Comparison of ENCODE assay signal across 17 cellular contexts in genomic region chr21:34843562-34843961, GRCh38.
DNase-seq lines count a peak whose midpoint lies in the region; ATAC-seq and TF ChIP-seq lines count a peak whose summit lies in the region.
"Had no signal": no experiment of that assay in that cellular context is flagged by ENCODE, and none has a peak within 500 bp of the region (broad histone marks: within the 10 kb centered on the region; RNA-seq: fewer than 3 reads in every experiment).

No MANE protein-coding gene starts in this region.

- H2BK12ac ChIP-seq in trophoblast cell (ENCODE audit: low read length) = no peak overlapping the region

- H3K36me3 ChIP-seq in ACC112 (ENCODE audit: insufficient read depth, low read length) (peaks cover 63% of the 10 kb centered on the region), trophoblast cell (ENCODE audit: control insufficient read depth in 1 of 2, insufficient read depth in 2 of 2, low read length in 2 of 2) (peaks cover 39 to 57% of the 10 kb centered on the region in 2 experiments)
- H3K36me3 ChIP-seq: uterus had no signal

- no peak overlapping the region for H3K4me2 ChIP-seq in trophoblast cell (ENCODE audit: low read length)

- H4K12ac ChIP-seq in trophoblast cell (ENCODE audit: low read depth, low read length) = no peak overlapping the region

- no peak overlapping the region for H3K4ac ChIP-seq in trophoblast cell (ENCODE audit: low read depth, low read length)

- peak overlapping the region; percentile 6 for H3K18ac ChIP-seq in trophoblast cell (ENCODE audit: low read length)

- H3K4me1 Mint-ChIP-seq in HFFc6 (ENCODE audit: low read depth) (peaks cover 84% of the 10 kb centered on the region), endothelial cell (ENCODE audit: unreplicated experiment) (peaks cover 40% of the 10 kb centered on the region)

- H3K27ac Mint-ChIP-seq in HFFc6 (peak overlapping the region; percentile 72), endothelial cell (ENCODE audit: unreplicated experiment) (peak overlapping the region; percentile 32)
- H3K27ac Mint-ChIP-seq: stimulated activated effector memory CD8-positive, alpha-beta T cell treated with anti-CD3 and anti-CD28 coated beads, Interleukin-12 subunit alpha, Interleukin-12 subunit beta, amount 100 ng/mL, for 72 hours; WTC11 had no signal

- H3K27me3 Mint-ChIP-seq in HFFc6 (ENCODE audit: insufficient read depth) = peaks cover 7% of the 10 kb centered on the region
- H3K27me3 Mint-ChIP-seq in endothelial cell (ENCODE audit: unreplicated experiment) = peaks cover 2% of the 10 kb centered on the region
- H3K27me3 Mint-ChIP-seq: natural killer cell treated with Interleukin-12 subunit alpha and Interleukin-12 subunit beta and Interleukin-15 and Interleukin-18, amount 100 ng/mL, for 72 hours had no signal

- peaks cover 62% of the 10 kb centered on the region for H3K79me2 ChIP-seq in ACC112 (ENCODE audit: control insufficient read depth, insufficient read depth, low read length, unreplicated experiment)
- H3K79me2 ChIP-seq in trophoblast cell (ENCODE audit: control insufficient read depth, insufficient read depth, low read length, poor library complexity) = no peaks in the 10 kb centered on the region

- H3K36me3 Mint-ChIP-seq in HFFc6 (ENCODE audit: low read depth) = peaks cover 70% of the 10 kb centered on the region
- H3K36me3 Mint-ChIP-seq in endothelial cell (ENCODE audit: low read depth, unreplicated experiment) = peaks cover 6% of the 10 kb centered on the region
- H3K36me3 Mint-ChIP-seq: WTC11 had no signal

- H3K14ac ChIP-seq in trophoblast cell (ENCODE audit: low read length) = no peak overlapping the region

- ATAC-seq in GM18858 (IDR thresholded peaks at IDR 0.05; ENCODE audit: unreplicated experiment) (no peak), omental fat pad (ENCODE audit: low FRiP score) (no peak), SK-N-SH treated with all-trans-retinoic acid at 6 μM for 48 hours (no peak)
- ATAC-seq: natural killer cell treated with Interleukin-12 subunit alpha and Interleukin-12 subunit beta and Interleukin-15 and Interleukin-18, amount 100 ng/mL, for 72 hours; stimulated activated effector memory CD8-positive, alpha-beta T cell treated with anti-CD3 and anti-CD28 coated beads, Interleukin-12 subunit alpha, Interleukin-12 subunit beta, amount 100 ng/mL, for 72 hours; WTC11 had no signal

- H3K27me3 ChIP-seq in ACC112 (ENCODE audit: insufficient read depth, low read length) (no peaks in the 10 kb centered on the region), trophoblast cell (ENCODE audit: insufficient read depth, low read length) (no peaks in the 10 kb centered on the region)
- H3K27me3 ChIP-seq: uterus had no signal

- no peak overlapping the region for H4K8ac ChIP-seq in trophoblast cell (ENCODE audit: low read depth, low read length)

- no CpG with 5 or more reads among the region's 9 CpGs for WGBS in trophoblast cell (ENCODE audit: extremely low coverage, insufficient coverage, insufficient read length)

- peaks cover 23% of the 10 kb centered on the region for H3K79me1 ChIP-seq in trophoblast cell (ENCODE audit: low read length)

- no peak overlapping the region for H3K9ac ChIP-seq in trophoblast cell (ENCODE audit: low read length)

- DNase-seq in HFFc6 (no peak), endothelial cell (ENCODE audit: low spot score) (no peak), trophoblast cell (no peak), NCI-H1092 treated with DMSO at 0.1 percent for 48 hours (lab: John Stamatoyannopoulos, UW) (no peak), omental fat pad (ENCODE audit: low spot score) (no peak)
- DNase-seq: activated effector memory CD4-positive, alpha-beta T cell treated with Interleukin-2 at 50 U/mL for 16 hours; aorta; MM.1S; NCI-H187 treated with DMSO at 0.1 percent for 48 hours; NCI-H510A; uterus had no signal

- no peak overlapping the region for H3K23ac ChIP-seq in trophoblast cell (ENCODE audit: low read length)

- no peak overlapping the region for H3K4me3 Mint-ChIP-seq in HFFc6
- H3K4me3 Mint-ChIP-seq in endothelial cell (ENCODE audit: unreplicated experiment) = peak overlapping the region; percentile 39
- H3K4me3 Mint-ChIP-seq: natural killer cell treated with Interleukin-12 subunit alpha and Interleukin-12 subunit beta and Interleukin-15 and Interleukin-18, amount 100 ng/mL, for 72 hours; stimulated activated effector memory CD8-positive, alpha-beta T cell treated with anti-CD3 and anti-CD28 coated beads, Interleukin-12 subunit alpha, Interleukin-12 subunit beta, amount 100 ng/mL, for 72 hours; WTC11 had no signal

- no peak overlapping the region for H2BK5ac ChIP-seq in trophoblast cell (ENCODE audit: low read depth, low read length, poor library complexity)

- H4K91ac ChIP-seq in trophoblast cell (ENCODE audit: low read depth, low read length) = no peak overlapping the region

- H2AFZ ChIP-seq in ACC112 (ENCODE audit: low read length, unreplicated experiment) (no peak overlapping the region), trophoblast cell (ENCODE audit: insufficient read depth, low read length, poor library complexity) (no peak overlapping the region)

- H2AK5ac ChIP-seq in trophoblast cell (ENCODE audit: low read length) = no peak overlapping the region

- peak overlapping the region; percentile 94; the same call in 1 of the 2 replicates for H3K27ac ChIP-seq in ACC112 (ENCODE audit: low read depth, low read length)
- H3K27ac ChIP-seq in trophoblast cell (ENCODE audit: low read depth, low read length) = no peak overlapping the region
- H3K27ac ChIP-seq: uterus had no signal

- H2BK120ac ChIP-seq in trophoblast cell (ENCODE audit: insufficient read depth, low read length, poor library complexity) = no peak overlapping the region

- H3K4me3 ChIP-seq in ACC112 (ENCODE audit: low read depth, low read length) (no peak overlapping the region), trophoblast cell (ENCODE audit: low read depth, low read length) (no peak overlapping the region)
- H3K4me3 ChIP-seq: uterus had no signal

- no peaks in the 10 kb centered on the region for H3K9me3 Mint-ChIP-seq in HFFc6
- H3K9me3 Mint-ChIP-seq in endothelial cell (ENCODE audit: unreplicated experiment) = no peaks in the 10 kb centered on the region
- H3K9me3 Mint-ChIP-seq: natural killer cell treated with Interleukin-12 subunit alpha and Interleukin-12 subunit beta and Interleukin-15 and Interleukin-18, amount 100 ng/mL, for 72 hours; stimulated activated effector memory CD8-positive, alpha-beta T cell treated with anti-CD3 and anti-CD28 coated beads, Interleukin-12 subunit alpha, Interleukin-12 subunit beta, amount 100 ng/mL, for 72 hours; WTC11 had no signal

- H3K9me3 ChIP-seq in trophoblast cell (ENCODE audit: insufficient read depth, low read depth, low read length) = peaks cover under 1% of the 10 kb centered on the region
- H3K9me3 ChIP-seq: uterus had no signal

- H3K4me1 ChIP-seq in ACC112 (ENCODE audit: control insufficient read depth, insufficient read depth, low read length, unreplicated experiment) = peaks cover 81% of the 10 kb centered on the region
- peaks cover 20 to 35% of the 10 kb centered on the region in 2 experiments for H3K4me1 ChIP-seq in trophoblast cell (ENCODE audit: control insufficient read depth in 1 of 2, insufficient read depth in 2 of 2, low read length in 2 of 2)
- H3K4me1 ChIP-seq: uterus had no signal

- TF ChIP-seq CTCF in HFFc6 (IDR thresholded peaks at IDR 0.05) (no peak), endothelial cell (IDR thresholded peaks at IDR 0.05; ENCODE audit: unreplicated experiment) (no peak), omental fat pad (IDR thresholded peaks at IDR 0.05) (no peak)

TF ChIP-seq in SK-N-SH treated with all-trans-retinoic acid at 6 μM for 48 hours, 23 proteins besides CTCF, POLR2A, EP300 and RAD21:
- TF ChIP-seq TCF4 (CRISPR knock-in tag; IDR thresholded peaks at IDR 0.05; ENCODE audit: borderline replicate concordance) (no peak), ZFP30 (CRISPR knock-in tag; IDR thresholded peaks at IDR 0.05) (no peak), SNAI2 (CRISPR knock-in tag; IDR thresholded peaks at IDR 0.05) (no peak), ARNTL (CRISPR knock-in tag; IDR thresholded peaks at IDR 0.05; ENCODE audit: borderline replicate concordance, low read depth) (no peak)
